ENCODE assay signal across 22 cellular contexts in genomic region chr6:44190712-44191111, GRCh38. TPM values are rescaled to one million over a fixed set of nuclear protein-coding genes. Genes with fewer than 3 reads are reported as not detected.
DNase-seq lines count a peak whose midpoint lies in the region; ATAC-seq, FAIRE-seq and TF ChIP-seq lines count a peak whose summit lies in the region.
"Had no signal": no experiment of that assay in that cellular context is flagged by ENCODE, and none has a peak within 500 bp of the region (broad histone marks: within the 10 kb centered on the region; RNA-seq: fewer than 3 reads in every experiment).

No MANE protein-coding gene starts in this region.

- TF ChIP-seq CTCF in pancreas (IDR thresholded peaks at IDR 0.05) (no peak), natural killer cell (IDR thresholded peaks at IDR 0.05) (no peak)

- FAIRE-seq in pancreas (lab: Jason Lieb, UNC), result peak; percentile 43

- intact Hi-C loops in pancreas (cut with DNase I), result no loop called here
- intact Hi-C loops in natural killer cell (cut with micrococcal nuclease), result no loop called here

- ATAC-seq in activated CD4-positive, CD25-positive, alpha-beta regulatory T cell treated with anti-CD3 and anti-CD28 coated beads, Interleukin-2, amount 50 U/mL, for 24 hours, result peak; percentile 64 to 92
- ATAC-seq in HG02571 (IDR thresholded peaks at IDR 0.05; ENCODE audit: unreplicated experiment), result peak; percentile 75
- peak; percentile 78 for ATAC-seq in HG03439 (IDR thresholded peaks at IDR 0.05; ENCODE audit: unreplicated experiment)
- no peak for ATAC-seq in pancreas
- no peak for ATAC-seq in natural killer cell
- ATAC-seq: activated CD8-positive, alpha-beta memory T cell treated with anti-CD3 and anti-CD28 coated beads, Interleukin-2, amount 10 ng/mL, durations not matched to agents 7 days and 5 days; natural killer cell treated with Interleukin-12 subunit alpha and Interleukin-12 subunit beta and Interleukin-15 and Interleukin-18, amount 100 ng/mL, for 72 hours had no signal

- H3K27me3 Mint-ChIP-seq in natural killer cell (ENCODE audit: low read depth in 2 of 2), result peaks cover 7 to 12% of the 10 kb centered on the region in 2 donors

- H3K4me1 ChIP-seq in pancreas, result no peaks in the 10 kb centered on the region
- H3K4me1 ChIP-seq: SJSA1 had no signal

- no peaks in the 10 kb centered on the region for H3K9me3 Mint-ChIP-seq in natural killer cell
- H3K9me3 Mint-ChIP-seq: activated naive CD8-positive, alpha-beta T cell treated with anti-CD3 and anti-CD28 coated beads, Interleukin-2, amount 10 ng/mL, durations not matched to agents 7 days and 5 days; natural killer cell treated with Interleukin-12 subunit alpha and Interleukin-12 subunit beta and Interleukin-15 and Interleukin-18, amount 100 ng/mL, for 72 hours had no signal

- no peak overlapping the region for H3K27ac ChIP-seq in pancreas
- H3K27ac ChIP-seq: 22Rv1, SJSA1 had no signal

- no peak for DNase-seq in activated CD4-positive, CD25-positive, alpha-beta regulatory T cell (lab: John Stamatoyannopoulos, UW)
- DNase-seq in pancreas (no peak), natural killer cell (no peak), anterior cingulate cortex (lab: John Stamatoyannopoulos, UW) (no peak), ecto neural progenitor cell (ENCODE audit: low spot score) (no peak)
- DNase-seq: activated CD8-positive, alpha-beta memory T cell treated with anti-CD3 and anti-CD28 coated beads, Interleukin-2, amount 10 ng/mL, durations not matched to agents 7 days and 5 days; activated naive CD8-positive, alpha-beta T cell treated with anti-CD3 and anti-CD28 coated beads, Interleukin-2, amount 10 ng/mL, durations not matched to agents 7 days and 5 days; central memory CD4-positive, alpha-beta T cell; DMS79 treated with DMSO at 0.1 percent for 48 hours; GOT3; NCI-H1694 had no signal

- H3K27me3 ChIP-seq in pancreas, result no peaks in the 10 kb centered on the region
- H3K27me3 ChIP-seq: SJSA1 had no signal

- no peaks in the 10 kb centered on the region for H3K36me3 Mint-ChIP-seq in natural killer cell
- H3K36me3 Mint-ChIP-seq: activated CD8-positive, alpha-beta memory T cell treated with anti-CD3 and anti-CD28 coated beads, Interleukin-2, amount 10 ng/mL, durations not matched to agents 7 days and 5 days; activated naive CD8-positive, alpha-beta T cell treated with anti-CD3 and anti-CD28 coated beads, Interleukin-2, amount 10 ng/mL, durations not matched to agents 7 days and 5 days; natural killer cell treated with Interleukin-12 subunit alpha and Interleukin-12 subunit beta and Interleukin-15 and Interleukin-18, amount 100 ng/mL, for 72 hours had no signal

- H3K27ac Mint-ChIP-seq in natural killer cell, result no peak overlapping the region
- H3K27ac Mint-ChIP-seq: activated CD8-positive, alpha-beta memory T cell treated with anti-CD3 and anti-CD28 coated beads, Interleukin-2, amount 10 ng/mL, durations not matched to agents 7 days and 5 days; activated naive CD8-positive, alpha-beta T cell treated with anti-CD3 and anti-CD28 coated beads, Interleukin-2, amount 10 ng/mL, durations not matched to agents 7 days and 5 days; natural killer cell treated with Interleukin-12 subunit alpha and Interleukin-12 subunit beta and Interleukin-15 and Interleukin-18, amount 100 ng/mL, for 72 hours had no signal

- no peak overlapping the region for H3K4me3 Mint-ChIP-seq in natural killer cell
- H3K4me3 Mint-ChIP-seq: activated CD8-positive, alpha-beta memory T cell treated with anti-CD3 and anti-CD28 coated beads, Interleukin-2, amount 10 ng/mL, durations not matched to agents 7 days and 5 days; activated naive CD8-positive, alpha-beta T cell treated with anti-CD3 and anti-CD28 coated beads, Interleukin-2, amount 10 ng/mL, durations not matched to agents 7 days and 5 days; natural killer cell treated with Interleukin-12 subunit alpha and Interleukin-12 subunit beta and Interleukin-15 and Interleukin-18, amount 100 ng/mL, for 72 hours had no signal

- H3K4me3 ChIP-seq in pancreas, result no peak overlapping the region
- H3K4me3 ChIP-seq: SJSA1 had no signal

- H3K4me1 Mint-ChIP-seq in natural killer cell, result peaks cover 11% of the 10 kb centered on the region in 2 donors

- 28% methylated on average over 2 of the region's 2 CpGs for WGBS in pancreas, 2 donors

- H3K9me3 ChIP-seq in pancreas, result no peaks in the 10 kb centered on the region
- H3K9me3 ChIP-seq: SJSA1 had no signal

- no peaks in the 10 kb centered on the region for H3K36me3 ChIP-seq in pancreas
- H3K36me3 ChIP-seq: SJSA1 had no signal

RNA-seq across cellular contexts. Expression of gene MYMX, which starts 26.0 kb away (rescaled TPM):
- total RNA-seq in pancreas, result 1 to 10 TPM; 1.1 to 4.3 (median 2.2) TPM
- polyA plus RNA-seq in pancreas, result under 1 TPM; 0.34 to 0.73 TPM
- not detected for total RNA-seq in natural killer cell
- total RNA-seq: activated CD8-positive, alpha-beta memory T cell treated with anti-CD3 and anti-CD28 coated beads, Interleukin-2, amount 10 ng/mL, durations not matched to agents 7 days and 5 days; activated naive CD8-positive, alpha-beta T cell treated with anti-CD3 and anti-CD28 coated beads, Interleukin-2, amount 10 ng/mL, durations not matched to agents 7 days and 5 days; frontal cortex; HT1080; lung microvascular endothelial cell; natural killer cell treated with Interleukin-12 subunit alpha and Interleukin-12 subunit beta and Interleukin-15 and Interleukin-18, amount 100 ng/mL, for 72 hours; NCI-H460; OCI-LY7 had no signal

RNA-seq across cellular contexts. Expression of gene CAPN11, which starts 32.1 kb away (rescaled TPM):
- total RNA-seq in pancreas (under 1 TPM in 4 of 6 donors, not detected in 2; 0.06 to 0.23 (median 0.14) TPM), natural killer cell (not detected)
- under 1 TPM; 0.75 to 0.76 TPM for polyA plus RNA-seq in pancreas
- total RNA-seq: activated CD8-positive, alpha-beta memory T cell treated with anti-CD3 and anti-CD28 coated beads, Interleukin-2, amount 10 ng/mL, durations not matched to agents 7 days and 5 days; activated naive CD8-positive, alpha-beta T cell treated with anti-CD3 and anti-CD28 coated beads, Interleukin-2, amount 10 ng/mL, durations not matched to agents 7 days and 5 days; frontal cortex; HT1080; natural killer cell treated with Interleukin-12 subunit alpha and Interleukin-12 subunit beta and Interleukin-15 and Interleukin-18, amount 100 ng/mL, for 72 hours; NCI-H460; OCI-LY7; SJSA1 had no signal

RNA-seq across cellular contexts. Expression of gene SLC29A1, which starts 32.7 kb away (rescaled TPM):
- total RNA-seq in pancreas (10 to 100 TPM; 24.8 to 72.7 (median 44.4) TPM), natural killer cell (1 to 10 TPM; 2.2 to 5.5 (median 5.2) TPM)
- polyA plus RNA-seq in pancreas, result 10 to 100 TPM; 35.5 to 89.8 TPM

RNA-seq across cellular contexts. Expression of gene HSP90AB1, which starts 56.2 kb away (rescaled TPM):
- total RNA-seq in pancreas, result 100 to 1,000 TPM; 370 to 577 (median 464) TPM
- 100 to 1,000 TPM; 145 to 328 TPM for polyA plus RNA-seq in pancreas
- total RNA-seq in natural killer cell, result 100 to 1,000 TPM; 256 to 372 (median 308) TPM

Comparison
In these comparisons a context has a peak if more than half of its experiments do, and no peak if none do; other contexts are left out.
1. ATAC-seq: peak in activated CD4-positive, CD25-positive, alpha-beta regulatory T cell treated with anti-CD3 and anti-CD28 coated beads, Interleukin-2, amount 50 U/mL, for 24 hours (2 of 2), HG02571 (single experiment) and HG03439 (single experiment); none in pancreas (0 of 4) and natural killer cell (0 of 3).